ENCODE assay signal across 8 cellular contexts in genomic region chrX:53481816-53482485, GRCh38. TPM values are rescaled to one million over a fixed set of nuclear protein-coding genes. Genes with fewer than 3 reads are reported as not detected.
DNase-seq lines count a peak whose midpoint lies in the region; ATAC-seq and TF ChIP-seq lines count a peak whose summit lies in the region.

No MANE protein-coding gene starts in this region.

- no peak overlapping the region for H2AFZ ChIP-seq in trophoblast cell (ENCODE audit: insufficient read depth, low read length, poor library complexity)

- no peak overlapping the region for H2AK5ac ChIP-seq in trophoblast cell (ENCODE audit: low read length)

- H2BK120ac ChIP-seq in trophoblast cell (ENCODE audit: insufficient read depth, low read length, poor library complexity) = no peak overlapping the region

- no peak overlapping the region for H3K23ac ChIP-seq in trophoblast cell (ENCODE audit: low read length)

- H4K8ac ChIP-seq in trophoblast cell (ENCODE audit: low read depth, low read length) = no peak overlapping the region

- H3K27me3 ChIP-seq in trophoblast cell (ENCODE audit: insufficient read depth, low read length) = no peaks in the 10 kb centered on the region

- WGBS in trophoblast cell (ENCODE audit: extremely low coverage, insufficient coverage, insufficient read length) = no CpG with 5 or more reads among the region's 3 CpGs

- H3K79me2 ChIP-seq in trophoblast cell (ENCODE audit: control insufficient read depth, insufficient read depth, low read length, poor library complexity) = no peaks in the 10 kb centered on the region

- DNase-seq in Caki2 (ENCODE audit: low read depth) (peak; percentile 45), HuH-7.5 (ENCODE audit: low spot score) (peak; percentile 20), OCI-M1 (lab: John Stamatoyannopoulos, UW) (peak; percentile 75), fibroblast of the aortic adventitia (ENCODE audit: low read depth) (peak; percentile 77), trophoblast cell (peak; percentile 58 to 83)
- DNase-seq in activated T-cell treated with anti-CD3 and anti-CD28 coated beads, Interleukin-2, amount 50 U/mL, for 4 hours = peak; percentile 31

- no peak overlapping the region for H3K4me2 ChIP-seq in trophoblast cell (ENCODE audit: low read length)

- in situ Hi-C loops in Caki2 (cut with HindIII; ENCODE audit: low pct_unique_long_range_greater_than_20kb, low sequenced_read_pairs) = no loop called here

- ATAC-seq in activated T-cell treated with anti-CD3 and anti-CD28 coated beads, Interleukin-2, amount 50 U/mL, for 4 hours = peak; percentile 37 to 38
- no peak for ATAC-seq in HG03565 (IDR thresholded peaks at IDR 0.05; ENCODE audit: unreplicated experiment)
- ATAC-seq in GM18517 (IDR thresholded peaks at IDR 0.05; ENCODE audit: unreplicated experiment) = no peak

- no peaks in the 10 kb centered on the region for H3K36me3 ChIP-seq in trophoblast cell (ENCODE audit: control insufficient read depth in 1 of 2, insufficient read depth in 2 of 2, low read length in 2 of 2)

- no peak overlapping the region for H3K14ac ChIP-seq in trophoblast cell (ENCODE audit: low read length)

- no peaks in the 10 kb centered on the region for H3K36me3 Mint-ChIP-seq in activated T-cell treated with anti-CD3 and anti-CD28 coated beads, Interleukin-2, amount 50 U/mL, for 4 hours (ENCODE audit: insufficient read depth)

- no peak overlapping the region for H4K12ac ChIP-seq in trophoblast cell (ENCODE audit: low read depth, low read length)

- no peaks in the 10 kb centered on the region for H3K9me3 Mint-ChIP-seq in activated T-cell treated with anti-CD3 and anti-CD28 coated beads, Interleukin-2, amount 50 U/mL, for 4 hours

- no peak overlapping the region for H4K91ac ChIP-seq in trophoblast cell (ENCODE audit: low read depth, low read length)

- peak; percentile 90 for TF ChIP-seq CTCF in fibroblast of the aortic adventitia (IDR thresholded peaks at IDR 0.05; ENCODE audit: insufficient read depth, low read length)

- H3K79me1 ChIP-seq in trophoblast cell (ENCODE audit: low read length) = no peaks in the 10 kb centered on the region

- H3K9ac ChIP-seq in trophoblast cell (ENCODE audit: low read length) = no peak overlapping the region

- no peaks in the 10 kb centered on the region for H3K9me3 ChIP-seq in trophoblast cell (ENCODE audit: insufficient read depth, low read depth, low read length)

- H3K4me1 Mint-ChIP-seq in activated T-cell treated with anti-CD3 and anti-CD28 coated beads, Interleukin-2, amount 50 U/mL, for 4 hours (ENCODE audit: low read depth) = peaks cover 2% of the 10 kb centered on the region

- H3K18ac ChIP-seq in trophoblast cell (ENCODE audit: low read length) = no peak overlapping the region

- H3K27ac ChIP-seq in trophoblast cell (ENCODE audit: low read depth, low read length) = no peak overlapping the region

- peaks cover 2% of the 10 kb centered on the region for H3K27me3 Mint-ChIP-seq in activated T-cell treated with anti-CD3 and anti-CD28 coated beads, Interleukin-2, amount 50 U/mL, for 4 hours (ENCODE audit: low read depth)

- H3K4me3 ChIP-seq in fibroblast of the aortic adventitia (ENCODE audit: low read depth, low read length) = no peak overlapping the region
- H3K4me3 ChIP-seq in trophoblast cell (ENCODE audit: low read depth, low read length) = no peak overlapping the region

- peaks cover 0 to 4% of the 10 kb centered on the region in 2 experiments for H3K4me1 ChIP-seq in trophoblast cell (ENCODE audit: control insufficient read depth in 1 of 2, insufficient read depth in 2 of 2, low read length in 2 of 2)

- no peak overlapping the region for H3K4me3 Mint-ChIP-seq in activated T-cell treated with anti-CD3 and anti-CD28 coated beads, Interleukin-2, amount 50 U/mL, for 4 hours

- no peak overlapping the region for H3K4ac ChIP-seq in trophoblast cell (ENCODE audit: low read depth, low read length)

- no peak overlapping the region for H2BK5ac ChIP-seq in trophoblast cell (ENCODE audit: low read depth, low read length, poor library complexity)

- H2BK12ac ChIP-seq in trophoblast cell (ENCODE audit: low read length) = no peak overlapping the region

RNA-seq across cellular contexts. Expression of gene HSD17B10, which starts 47.8 kb away (rescaled TPM):
- 133 and 141 TPM in 2 replicates for total RNA-seq in Caki2 (2014; rRNA removed; shearing (Covaris generic); ENCODE audit: low replicate concordance)
- 100 to 1,000 TPM; 188 to 205 (median 188) TPM for total RNA-seq in activated T-cell treated with anti-CD3 and anti-CD28 coated beads, Interleukin-2, amount 50 U/mL, for 4 hours
- total RNA-seq in fibroblast of the aortic adventitia (ENCODE audit: low replicate concordance) = 34.3 and 52.7 TPM in 2 replicates
- polyA plus RNA-seq in trophoblast cell (2013) = 60.3 and 62.4 TPM in 2 replicates

RNA-seq across cellular contexts. Expression of gene RIBC1, which starts 59.3 kb away (rescaled TPM):
- 0.84 and 1.1 TPM in 2 replicates for total RNA-seq in Caki2 (2014; rRNA removed; shearing (Covaris generic); ENCODE audit: low replicate concordance)
- total RNA-seq in activated T-cell treated with anti-CD3 and anti-CD28 coated beads, Interleukin-2, amount 50 U/mL, for 4 hours = 1 to 10 TPM in 2 of 3 donors, under 1 TPM in 1; 0.43 to 1.5 (median 1.0) TPM
- total RNA-seq in fibroblast of the aortic adventitia (ENCODE audit: low replicate concordance) = 0.36 and 1.6 TPM in 2 replicates
- polyA plus RNA-seq in trophoblast cell (2013) = 0.60 and 0.70 TPM in 2 replicates

RNA-seq across cellular contexts. Expression of gene SMC1A, which starts 59.5 kb away (rescaled TPM):
- 6.2 and 11.7 TPM in 2 replicates for total RNA-seq in Caki2 (2014; rRNA removed; shearing (Covaris generic); ENCODE audit: low replicate concordance)
- 100 to 1,000 TPM in 2 of 3 donors, 10 to 100 TPM in 1; 93.9 to 125 (median 109) TPM for total RNA-seq in activated T-cell treated with anti-CD3 and anti-CD28 coated beads, Interleukin-2, amount 50 U/mL, for 4 hours
- total RNA-seq in fibroblast of the aortic adventitia (ENCODE audit: low replicate concordance) = 11.4 and 40.0 TPM in 2 replicates
- 56.3 and 58.7 TPM in 2 replicates for polyA plus RNA-seq in trophoblast cell (2013)

Comparison
In these comparisons a context has a peak if more than half of its experiments do, and no peak if none do; other contexts are left out.
1. DNase-seq: peak in every context shown above with its lines; median percentile 77 in fibroblast of the aortic adventitia; 75 in OCI-M1; 70 in trophoblast cell; 45 in Caki2; 31 in activated T-cell treated with anti-CD3 and anti-CD28 coated beads, Interleukin-2, amount 50 U/mL, for 4 hours; 20 in HuH-7.5.
2. ATAC-seq: peak in activated T-cell treated with anti-CD3 and anti-CD28 coated beads, Interleukin-2, amount 50 U/mL, for 4 hours (2 of 2); none in HG03565 (single experiment) and GM18517 (single experiment).